Comparison of ENCODE assay signal across 18 cellular contexts in genomic region chr4:76548704-76549103, GRCh38.
"Had no signal": no experiment of that assay in that cellular context is flagged by ENCODE, and none has a peak within 500 bp of the region (broad histone marks: within the 10 kb centered on the region; RNA-seq: fewer than 3 reads in every experiment).

No MANE protein-coding gene starts in this region.

- H3K9me3 Mint-ChIP-seq: activated naive CD8-positive, alpha-beta T cell treated with anti-CD3 and anti-CD28 coated beads, Interleukin-2, amount 10 ng/mL, durations not matched to agents 7 days and 5 days; memory B cell; T-cell had no signal

- H3K4me3 Mint-ChIP-seq: activated naive CD8-positive, alpha-beta T cell treated with anti-CD3 and anti-CD28 coated beads, Interleukin-2, amount 10 ng/mL, durations not matched to agents 7 days and 5 days; memory B cell; T-cell had no signal

- H3K27ac Mint-ChIP-seq: activated naive CD8-positive, alpha-beta T cell treated with anti-CD3 and anti-CD28 coated beads, Interleukin-2, amount 10 ng/mL, durations not matched to agents 7 days and 5 days; memory B cell; T-cell had no signal

- H3K36me3 ChIP-seq: breast epithelium, heart left ventricle, left ventricle myocardium inferior, right lobe of liver had no signal

- FAIRE-seq: islet of Langerhans had no signal

- H3K27ac ChIP-seq: breast epithelium, foreskin keratinocyte, heart left ventricle, left ventricle myocardium inferior, psoas muscle had no signal

- H3K36me3 Mint-ChIP-seq: activated naive CD8-positive, alpha-beta T cell treated with anti-CD3 and anti-CD28 coated beads, Interleukin-2, amount 10 ng/mL, durations not matched to agents 7 days and 5 days; memory B cell; T-cell had no signal

- H3K27me3 ChIP-seq: breast epithelium, foreskin keratinocyte, heart left ventricle, right lobe of liver had no signal

- H3K4me1 ChIP-seq: breast epithelium, foreskin keratinocyte, psoas muscle had no signal

- ATAC-seq: activated CD4-positive, CD25-positive, alpha-beta regulatory T cell treated with anti-CD3 and anti-CD28 coated beads, Interleukin-2, amount 50 U/mL, for 24 hours; foreskin keratinocyte; heart left ventricle; psoas muscle; stimulated activated naive CD8-positive, alpha-beta T cell treated with anti-CD3 and anti-CD28 coated beads, Interleukin-15, Interleukin-2, amounts not matched to agents 100 U/mL and 50 U/mL, for 24 hours; T-cell had no signal

- H3K9me3 ChIP-seq: breast epithelium, heart left ventricle, left ventricle myocardium inferior, psoas muscle, right lobe of liver had no signal

- H3K4me3 ChIP-seq: breast epithelium, heart left ventricle, left ventricle myocardium inferior, psoas muscle, right lobe of liver had no signal

- DNase-seq: activated naive CD4-positive, alpha-beta T cell; activated naive CD8-positive, alpha-beta T cell treated with anti-CD3 and anti-CD28 coated beads, Interleukin-2, amount 10 ng/mL, durations not matched to agents 7 days and 5 days; activated T-cell treated with anti-CD3 and anti-CD28 coated beads for 4 hours; anterior cingulate cortex; cerebellar nuclear complex; effector memory CD4-positive, alpha-beta T cell; foreskin keratinocyte; heart left ventricle; left ventricle myocardium inferior; psoas muscle; right lobe of liver; stimulated activated naive CD8-positive, alpha-beta T cell treated with anti-CD3 and anti-CD28 coated beads, Interleukin-15, Interleukin-2, amounts not matched to agents 100 U/mL and 50 U/mL, for 24 hours; T-cell; T-helper 9 cell had no signal
